15 cellular contexts compared by ENCODE assay signal in the genomic region with DNA sequence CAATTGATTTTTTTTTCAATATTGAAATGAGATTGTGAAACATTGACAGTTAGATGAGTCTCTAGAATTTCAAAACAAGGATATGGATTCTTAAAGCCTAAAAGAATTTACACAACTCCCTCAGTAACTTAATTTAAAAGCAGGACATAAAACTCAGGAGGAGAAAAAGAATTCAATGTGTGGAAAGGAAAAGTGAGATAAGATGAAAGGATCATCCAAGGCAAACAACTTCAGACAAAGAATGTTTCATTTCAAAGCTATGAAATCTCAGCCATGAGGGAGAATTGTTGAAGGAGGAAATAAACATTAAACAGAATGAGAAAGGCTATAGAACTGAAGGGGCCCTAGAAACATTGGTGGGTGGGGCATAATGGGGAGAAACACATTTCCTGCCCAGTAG.
DNase-seq lines count a peak whose midpoint lies in the region; ATAC-seq and TF ChIP-seq lines count a peak whose summit lies in the region.
"Had no signal": no experiment of that assay in that cellular context is flagged by ENCODE, and none has a peak within 500 bp of the region (broad histone marks: within the 10 kb centered on the region; RNA-seq: fewer than 3 reads in every experiment).

No MANE protein-coding gene starts in this region.

- CTCF ChIA-PET in OCI-LY7 (lab: Charles Lee; ENCODE audit: unreplicated experiment), result no interaction called here

- H2BK5ac ChIP-seq in mesenchymal stem cell (ENCODE audit: low read depth, low read length, poor library complexity, severe bottlenecking), result no peak overlapping the region

- H3K27me3 Mint-ChIP-seq in GM23338 (ENCODE audit: insufficient read depth, low read depth, poor library complexity), result no peaks in the 10 kb centered on the region
- no peaks in the 10 kb centered on the region for H3K27me3 Mint-ChIP-seq in dendritic cell treated with granulocyte-macrophage colony-stimulating factor and Interleukin-4, amounts not matched to agents 40 ng/mL and 50 ng/mL, for 4 days

- no peaks in the 10 kb centered on the region for H3F3A ChIP-seq in GM23338 (replicated peaks; ENCODE audit: low read depth)

- no peak overlapping the region for H3K9ac ChIP-seq in mesenchymal stem cell (ENCODE audit: low read length)

- POLR2A ChIA-PET in OCI-LY7 (lab: Charles Lee), result interaction anchor here (1.8 kb wide), 1 partner anchor 10 kb away, joined by 5 read pairs; no protein-coding TSS in a partner anchor

- H3K4me1 ChIP-seq in GM23338 (ENCODE audit: insufficient read depth) (peaks cover 14% of the 10 kb centered on the region; the same call in 1 of the 2 replicates), OCI-LY7 (ENCODE audit: insufficient read depth, low read length, poor library complexity, severe bottlenecking) (no peaks in the 10 kb centered on the region), mesenchymal stem cell (ENCODE audit: control insufficient read depth, insufficient read depth, low read depth, low read length) (no peaks in the 10 kb centered on the region), ovary (ENCODE audit: insufficient read depth) (no peaks in the 10 kb centered on the region)

- no peak overlapping the region for H2BK12ac ChIP-seq in mesenchymal stem cell (ENCODE audit: low read length in 2 of 2)

- H3K14ac ChIP-seq in mesenchymal stem cell (ENCODE audit: low read length in 2 of 2), result no peak overlapping the region

- no peak overlapping the region for H3K27ac ChIP-seq in GM23338 (ENCODE audit: low read depth)
- no peak overlapping the region for H3K27ac ChIP-seq in OCI-LY7 (ENCODE audit: low read depth, low read length, poor library complexity, severe bottlenecking)
- H3K27ac ChIP-seq in mesenchymal stem cell (ENCODE audit: low read length, poor library complexity, severe bottlenecking), result no peak overlapping the region
- H3K27ac ChIP-seq in ovary, result no peak overlapping the region

- peak overlapping the region in 1 of 2 experiments; percentile 54 for H3K18ac ChIP-seq in mesenchymal stem cell (ENCODE audit: low read depth in 1 of 2, low read length in 2 of 2)

- H3K36me3 ChIP-seq in GM23338 (ENCODE audit: insufficient read depth) (no peaks in the 10 kb centered on the region), OCI-LY7 (ENCODE audit: insufficient read depth, low read length) (no peaks in the 10 kb centered on the region), mesenchymal stem cell (ENCODE audit: control insufficient read depth in 1 of 2, insufficient read depth in 2 of 2, low read depth in 1 of 2, low read length in 2 of 2) (no peaks in the 10 kb centered on the region), ovary (no peaks in the 10 kb centered on the region)

- peaks cover 5% of the 10 kb centered on the region; the same call in 2 of the 3 replicates for H3K36me3 Mint-ChIP-seq in GM23338 (ENCODE audit: low read depth)
- no peaks in the 10 kb centered on the region for H3K36me3 Mint-ChIP-seq in dendritic cell treated with granulocyte-macrophage colony-stimulating factor and Interleukin-4, amounts not matched to agents 40 ng/mL and 50 ng/mL, for 4 days (ENCODE audit: low read depth)

- no peak overlapping the region for H2BK120ac ChIP-seq in mesenchymal stem cell (ENCODE audit: low read depth, low read length)

- H3K4me2 ChIP-seq in GM23338, result peak overlapping the region; percentile 36; the same call in 1 of the 2 replicates
- H3K4me2 ChIP-seq in OCI-LY7 (ENCODE audit: low read length), result no peak overlapping the region
- H3K4me2 ChIP-seq in mesenchymal stem cell (ENCODE audit: low read length, poor library complexity, severe bottlenecking), result no peak overlapping the region

- H3K4me3 Mint-ChIP-seq in GM23338, result no peak overlapping the region
- no peak overlapping the region for H3K4me3 Mint-ChIP-seq in dendritic cell treated with granulocyte-macrophage colony-stimulating factor and Interleukin-4, amounts not matched to agents 40 ng/mL and 50 ng/mL, for 4 days

- H3K27ac Mint-ChIP-seq in GM23338, result peak overlapping the region; percentile 25; the same call in 1 of the 2 replicates
- H3K27ac Mint-ChIP-seq in dendritic cell treated with granulocyte-macrophage colony-stimulating factor and Interleukin-4, amounts not matched to agents 40 ng/mL and 50 ng/mL, for 4 days, result peak overlapping the region; percentile 48

- no TSS peak for BruUV-seq in OCI-LY7 (replicated peaks; lab: Mats Ljungman, UMichigan)

- TF ChIP-seq CTCF in GM23338 (conservative IDR thresholded peaks at IDR 0.05; ENCODE audit: low read depth in 2 of 2) (no peak), OCI-LY7 (conservative IDR thresholded peaks at IDR 0.05; ENCODE audit: low read length) (no peak), ovary (IDR thresholded peaks at IDR 0.05) (no peak)

- H3K27me3 ChIP-seq in GM23338 (ENCODE audit: insufficient read depth) (no peaks in the 10 kb centered on the region), mesenchymal stem cell (ENCODE audit: control insufficient read depth in 1 of 2, insufficient read depth in 1 of 2, low read length in 2 of 2) (no peaks in the 10 kb centered on the region), ovary (no peaks in the 10 kb centered on the region)

- TF ChIP-seq POLR2A in ovary (IDR thresholded peaks at IDR 0.05) (no peak), GM18505 (IDR thresholded peaks at IDR 0.05; ENCODE audit: borderline replicate concordance, extremely low read depth, insufficient read depth, insufficient read length) (no peak)

- H3K9me2 ChIP-seq in GM23338 (ENCODE audit: insufficient read depth), result no peaks in the 10 kb centered on the region
- H3K9me2 ChIP-seq in OCI-LY7 (ENCODE audit: insufficient read depth, low read length), result no peaks in the 10 kb centered on the region

- no peaks in the 10 kb centered on the region for H3K79me2 ChIP-seq in GM23338 (replicated peaks; ENCODE audit: insufficient read depth)
- H3K79me2 ChIP-seq in OCI-LY7 (ENCODE audit: insufficient read depth, low read depth, low read length), result no peaks in the 10 kb centered on the region

- no peak for TF ChIP-seq EP300 in ovary (IDR thresholded peaks at IDR 0.05)

- no peaks in the 10 kb centered on the region for H4K20me1 ChIP-seq in GM23338 (replicated peaks; ENCODE audit: insufficient read depth)
- H4K20me1 ChIP-seq in OCI-LY7 (ENCODE audit: insufficient read depth, low read length), result no peaks in the 10 kb centered on the region

- no peak overlapping the region for H3K23ac ChIP-seq in mesenchymal stem cell (ENCODE audit: low read length in 2 of 2)

- no peak overlapping the region for H2BK15ac ChIP-seq in mesenchymal stem cell (ENCODE audit: low read depth, poor library complexity, severe bottlenecking)

- peak; percentile 13 for DNase-seq in GM23338 (ENCODE audit: low spot score)
- no peak for DNase-seq in OCI-LY7 (ENCODE audit: low spot score)
- no peak for DNase-seq in mesenchymal stem cell
- no peak for DNase-seq in epidermal melanocyte (ENCODE audit: insufficient read length, low spot score)
- DNase-seq in ovary, result no peak
- DNase-seq: COR-L47, EL, NCI-H1092, NCI-H146, NCI-H2081, NCI-H510A, Right ventricle myocardium superior had no signal

- no peak overlapping the region for H3K4me3 ChIP-seq in GM23338
- no peak overlapping the region for H3K4me3 ChIP-seq in OCI-LY7 (ENCODE audit: low read depth, low read length, poor library complexity, severe bottlenecking)
- H3K4me3 ChIP-seq in mesenchymal stem cell (ENCODE audit: insufficient read depth in 1 of 2, low read depth in 1 of 2, low read length in 2 of 2), result no peak overlapping the region
- H3K4me3 ChIP-seq in ovary, result no peak overlapping the region

- no peak overlapping the region for H4K91ac ChIP-seq in mesenchymal stem cell (ENCODE audit: low read length)

- H3K9me3 Mint-ChIP-seq in GM23338, result peaks cover 6% of the 10 kb centered on the region
- H3K9me3 Mint-ChIP-seq in dendritic cell treated with granulocyte-macrophage colony-stimulating factor and Interleukin-4, amounts not matched to agents 40 ng/mL and 50 ng/mL, for 4 days, result peaks cover 18% of the 10 kb centered on the region

- H2AFZ ChIP-seq in GM23338, result peak overlapping the region; percentile 48; the same call in 1 of the 2 replicates
- 0 out of 2 replicates have a peak overlapping the region, but pooled peaks have one; percentile 29 for H2AFZ ChIP-seq in OCI-LY7 (ENCODE audit: low read length)
- H2AFZ ChIP-seq in mesenchymal stem cell (ENCODE audit: low read depth, low read length), result no peak overlapping the region

- no peak overlapping the region for H3K4ac ChIP-seq in mesenchymal stem cell (ENCODE audit: low read depth in 1 of 2, low read length in 2 of 2)

- H4K8ac ChIP-seq in mesenchymal stem cell (ENCODE audit: low read length), result peak overlapping the region; percentile 72

- no peaks in the 10 kb centered on the region for H3K79me1 ChIP-seq in mesenchymal stem cell (replicated peaks; ENCODE audit: low read length, poor library complexity, severe bottlenecking)

- no peak for ATAC-seq in GM23338
- no peak for ATAC-seq in HG03139 (IDR thresholded peaks at IDR 0.05; ENCODE audit: unreplicated experiment)
- ATAC-seq in GM18505 (IDR thresholded peaks at IDR 0.05; ENCODE audit: unreplicated experiment), result no peak

- no peak overlapping the region for H2AK5ac ChIP-seq in mesenchymal stem cell (ENCODE audit: low read length, severe bottlenecking)

- intact Hi-C loops in OCI-LY7 (cut with micrococcal nuclease; ENCODE audit: unreplicated experiment) (no loop called here), ovary (cut with DNase I) (no loop called here)
- intact Hi-C loops in dendritic cell treated with granulocyte-macrophage colony-stimulating factor and Interleukin-4, amounts not matched to agents 40 ng/mL and 50 ng/mL, for 4 days (cut with micrococcal nuclease), result no loop called here

- no peaks in the 10 kb centered on the region for H3K9me3 ChIP-seq in OCI-LY7 (ENCODE audit: low read length)
- H3K9me3 ChIP-seq in mesenchymal stem cell (ENCODE audit: control insufficient read depth, low read length), result peaks cover 3% of the 10 kb centered on the region
- no peaks in the 10 kb centered on the region for H3K9me3 ChIP-seq in ovary

- peaks cover 10% of the 10 kb centered on the region for H3K4me1 Mint-ChIP-seq in GM23338
- peaks cover 9% of the 10 kb centered on the region for H3K4me1 Mint-ChIP-seq in dendritic cell treated with granulocyte-macrophage colony-stimulating factor and Interleukin-4, amounts not matched to agents 40 ng/mL and 50 ng/mL, for 4 days (ENCODE audit: low read depth)

TF ChIP-seq in GM23338, 12 proteins besides CTCF, POLR2A, EP300 and RAD21 (continues in another document):
- TF ChIP-seq, protein P1, sequence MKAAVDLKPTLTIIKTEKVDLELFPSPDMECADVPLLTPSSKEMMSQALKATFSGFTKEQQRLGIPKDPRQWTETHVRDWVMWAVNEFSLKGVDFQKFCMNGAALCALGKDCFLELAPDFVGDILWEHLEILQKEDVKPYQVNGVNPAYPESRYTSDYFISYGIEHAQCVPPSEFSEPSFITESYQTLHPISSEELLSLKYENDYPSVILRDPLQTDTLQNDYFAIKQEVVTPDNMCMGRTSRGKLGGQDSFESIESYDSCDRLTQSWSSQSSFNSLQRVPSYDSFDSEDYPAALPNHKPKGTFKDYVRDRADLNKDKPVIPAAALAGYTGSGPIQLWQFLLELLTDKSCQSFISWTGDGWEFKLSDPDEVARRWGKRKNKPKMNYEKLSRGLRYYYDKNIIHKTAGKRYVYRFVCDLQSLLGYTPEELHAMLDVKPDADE (IDR thresholded peaks at IDR 0.05), result no peak
- no peak for TF ChIP-seq STAT1 (IDR thresholded peaks at IDR 0.05; ENCODE audit: unreplicated experiment)
- TF ChIP-seq EZH2 (IDR thresholded peaks at IDR 0.05; ENCODE audit: low read depth, unreplicated experiment), result no peak
